In genomic region chr1:30715216-30715615, GRCh38 we compare ENCODE assay signal across 10 cellular contexts. TPM values are rescaled to one million over a fixed set of nuclear protein-coding genes. Genes with fewer than 3 reads are reported as not detected.
DNase-seq lines count a peak whose midpoint lies in the region; ATAC-seq, FAIRE-seq and TF ChIP-seq lines count a peak whose summit lies in the region.
"Had no signal": no experiment of that assay in that cellular context is flagged by ENCODE, and none has a peak within 500 bp of the region (broad histone marks: within the 10 kb centered on the region; RNA-seq: fewer than 3 reads in every experiment).

No MANE protein-coding gene starts in this region.

- 69% methylated on average over 2 of the region's 2 CpGs for WGBS in HepG2 (ENCODE audit: low lambda C conversion rate)

- peak; percentile 54 for TF ChIP-seq CTCF in C4-2B (conservative IDR thresholded peaks at IDR 0.05)
- TF ChIP-seq CTCF in GM12865 (IDR thresholded peaks at IDR 0.05; ENCODE audit: insufficient read depth, low read depth, low read length, missing control alignments) = peak; percentile 52
- TF ChIP-seq CTCF in HepG2 (CRISPR knock-in tag; IDR thresholded peaks at IDR 0.05) = peak; percentile 43; the same call in 1 of the 2 replicates

- FAIRE-seq in HepG2 (lab: Jason Lieb, UNC) = no peak
- FAIRE-seq: colon had no signal

- in situ Hi-C loops in HepG2 (cut with HindIII; ENCODE audit: extremely low pct_ligation_motif_present, low pct_unique_long_range_greater_than_20kb) = loop anchor here (5.0 to 10.0 kb wide), 3 partner anchors 62 to 1470 kb away; no protein-coding TSS in a partner anchor

- no peak for TF ChIP-seq POLR2A in HepG2 (IDR thresholded peaks at IDR 0.05; ENCODE audit: insufficient read depth in 1 of 2, low read depth in 2 of 2, low read length in 2 of 2)

- H3K27ac ChIP-seq in C4-2B (no peak overlapping the region), SJCRH30 (no peak overlapping the region), HepG2 (ENCODE audit: extremely low read length, insufficient read depth, low read length) (no peak overlapping the region)

- TF ChIP-seq RAD21 in HepG2 (CRISPR knock-in tag; IDR thresholded peaks at IDR 0.05) = no peak

- no peak overlapping the region for H3K4me2 ChIP-seq in HepG2 (ENCODE audit: low read depth, low read length)

- POLR2A ChIA-PET in HepG2 (lab: Yijun Ruan, JAX) = no interaction called here

- H3K4me3 ChIP-seq in GM12865 (ENCODE audit: low read depth, low read length) (no peak overlapping the region), SJCRH30 (no peak overlapping the region), HepG2 (replicated peaks in 1 of 3; ENCODE audit: insufficient read depth in 1 of 3, low read depth in 2 of 3, low read length in 3 of 3) (no peak overlapping the region)

- CTCF ChIA-PET in HepG2 (lab: Yijun Ruan, JAX; ENCODE audit: low intra/inter-chr PET ratio, low total read pairs) = no interaction called here

- no peak overlapping the region for H3K9ac ChIP-seq in HepG2 (ENCODE audit: insufficient read depth, low read depth, low read length)

- no peak for TF ChIP-seq EP300 in HepG2 (IDR thresholded peaks at IDR 0.05; ENCODE audit: low read depth in 2 of 2, low read length in 2 of 2)
- TF ChIP-seq EP300 in HepG2 (CRISPR knock-in tag; IDR thresholded peaks at IDR 0.05; ENCODE audit: borderline replicate concordance) = no peak

- H3K4me1 ChIP-seq in SJCRH30 (peaks cover 10% of the 10 kb centered on the region; the same call in 1 of the 2 replicates), HepG2 (ENCODE audit: insufficient read depth, low read length) (peaks cover 11% of the 10 kb centered on the region)

- no peak overlapping the region for H2AFZ ChIP-seq in HepG2 (ENCODE audit: low read length)

- H3K79me2 ChIP-seq in HepG2 (ENCODE audit: insufficient read depth, low read length) = no peaks in the 10 kb centered on the region

- intact Hi-C loops in HepG2 (cut with micrococcal nuclease; ENCODE audit: unreplicated experiment) = no loop called here

- peak; percentile 47 for DNase-seq in GM12865 (ENCODE audit: low read depth)
- DNase-seq in SJCRH30 = peak; percentile 47 to 63
- DNase-seq in HepG2 (ENCODE audit: low spot score) = no peak
- no peak for DNase-seq in NCI-H2029 (lab: John Stamatoyannopoulos, UW)
- DNase-seq in pons (ENCODE audit: low spot score) = no peak

- H3K36me3 ChIP-seq in SJCRH30 = no peaks in the 10 kb centered on the region
- no peaks in the 10 kb centered on the region for H3K36me3 ChIP-seq in HepG2 (replicated peaks in 1 of 2; ENCODE audit: control insufficient read depth in 1 of 2, insufficient read depth in 2 of 2, low read length in 2 of 2)

- ATAC-seq in HepG2 = no peak
- ATAC-seq in HG02885 (IDR thresholded peaks at IDR 0.05; ENCODE audit: poor library complexity, unreplicated experiment) = no peak
- ATAC-seq in HG03095 (IDR thresholded peaks at IDR 0.05; ENCODE audit: unreplicated experiment) = no peak
- ATAC-seq: stimulated activated effector memory CD8-positive, alpha-beta T cell treated with anti-CD3 and anti-CD28 coated beads, Interleukin-12 subunit alpha, Interleukin-12 subunit beta, amount 100 ng/mL, for 72 hours had no signal

- no TSS peak for BruUV-seq in HepG2 (replicated peaks; lab: Mats Ljungman, UMichigan)

- H3K9me3 ChIP-seq in SJCRH30 (replicated peaks) = peaks cover 3% of the 10 kb centered on the region; the same call in 1 of the 2 replicates
- H3K9me3 ChIP-seq in HepG2 (ENCODE audit: low read length) = peaks cover 11% of the 10 kb centered on the region

- H4K20me1 ChIP-seq in HepG2 (ENCODE audit: insufficient read depth, low read length) = no peaks in the 10 kb centered on the region

- no peaks in the 10 kb centered on the region for H3K27me3 ChIP-seq in SJCRH30
- H3K27me3 ChIP-seq in HepG2 (ENCODE audit: control insufficient read depth in 1 of 2, insufficient read depth in 2 of 2, low read length in 2 of 2) = 0 out of 5 replicates have a peak, but pooled peaks cover 0 to 2% of the 10 kb centered on the region in 2 experiments

TF ChIP-seq in HepG2, 621 proteins besides CTCF, POLR2A, EP300 and RAD21:
- TF ChIP-seq ZNF446 (CRISPR knock-in tag; IDR thresholded peaks at IDR 0.05) = no peak
- TF ChIP-seq RNF2 (conservative IDR thresholded peaks at IDR 0.05; ENCODE audit: low read depth) = no peak
- TF ChIP-seq ZMYM2 (CRISPR knock-in tag; IDR thresholded peaks at IDR 0.05) = no peak
- TF ChIP-seq PHF21A (CRISPR knock-in tag; IDR thresholded peaks at IDR 0.05) = no peak
- no peak for TF ChIP-seq FIP1L1 (IDR thresholded peaks at IDR 0.05; ENCODE audit: borderline replicate concordance, insufficient read depth, low read depth, low read length)
- TF ChIP-seq HNF1B (CRISPR knock-in tag; IDR thresholded peaks at IDR 0.05) = no peak
- no peak for TF ChIP-seq SYNCRIP (IDR thresholded peaks at IDR 0.05; ENCODE audit: insufficient read depth, low read depth, low read length)
- no peak for TF ChIP-seq ATF1 (CRISPR knock-in tag; IDR thresholded peaks at IDR 0.05)
- TF ChIP-seq ZNF672 (CRISPR knock-in tag; IDR thresholded peaks at IDR 0.05) = no peak
- no peak for TF ChIP-seq AGO2 (optimal IDR thresholded peaks at IDR 0.05; ENCODE audit: low read depth, low read length)
- TF ChIP-seq NFRKB (IDR thresholded peaks at IDR 0.05) = no peak
- TF ChIP-seq ZNF10 (CRISPR knock-in tag; IDR thresholded peaks at IDR 0.05; ENCODE audit: borderline replicate concordance, low read depth) = no peak

RNA-seq across cellular contexts. Expression of gene MATN1, which starts 8.2 kb away (rescaled TPM):
- total RNA-seq in SJCRH30 (2014; rRNA removed; shearing (Covaris generic)) = 0.47 and 0.89 TPM in 2 replicates
- 0.04 TPM in 1 of 2 replicates, not detected in the other for total RNA-seq in HepG2 (2016; rRNA removed; fragmentation: Illumina TruSeq; extraction: Trizol)
- not detected in 2 replicates for total RNA-seq in HepG2 (2016; cell fraction: cytosol; rRNA removed; fragmentation: Illumina TruSeq; extraction: Trizol; ENCODE audit: low read depth)
- total RNA-seq in HepG2 (2016; cell fraction: insoluble cytoplasmic fraction; rRNA removed; fragmentation: Illumina TruSeq; extraction: Trizol) = not detected in 2 replicates
- not detected in 2 replicates for total RNA-seq in HepG2 (2016; cell fraction: membrane; rRNA removed; fragmentation: Illumina TruSeq; extraction: Trizol)
- total RNA-seq in HepG2 (2016; cell fraction: nucleus; rRNA removed; fragmentation: Illumina TruSeq; extraction: Trizol) = not detected in 2 replicates
- 0.03 and 0.05 TPM in 2 replicates for polyA plus RNA-seq in HepG2 (2011; rRNA removed)
- 0.11 TPM in 1 of 2 replicates, not detected in the other for polyA plus RNA-seq in HepG2 (2011; cell fraction: cytosol; rRNA removed)
- polyA plus RNA-seq in HepG2 (2011; cell fraction: nucleus; rRNA removed) = 0.66 and 0.77 TPM in 2 replicates
- 0.05 TPM in 1 of 2 replicates, not detected in the other for polyA plus RNA-seq in HepG2 (2012)
- polyA plus RNA-seq in HepG2 (2016; cell fraction: cytosol; fragmentation: Illumina TruSeq; extraction: Trizol; ENCODE audit: low read depth) = not detected in 2 replicates
- not detected in 2 replicates for polyA plus RNA-seq in HepG2 (2016; cell fraction: insoluble cytoplasmic fraction; fragmentation: Illumina TruSeq; extraction: Trizol; ENCODE audit: low read depth)
- polyA plus RNA-seq in HepG2 (2016; cell fraction: membrane; fragmentation: Illumina TruSeq; extraction: Trizol; ENCODE audit: low read depth) = not detected in 2 replicates
- 0.26 TPM in 1 of 2 replicates, not detected in the other for polyA plus RNA-seq in HepG2 (2016; cell fraction: nucleus; fragmentation: Illumina TruSeq; extraction: Trizol; ENCODE audit: insufficient read depth, low read depth)
- polyA minus RNA-seq in HepG2 (2011; rRNA and poly(A)+ RNA removed; ENCODE audit: low replicate concordance) = 0.12 TPM in 1 of 2 replicates, not detected in the other
- not detected in 2 replicates for polyA minus RNA-seq in HepG2 (2011; cell fraction: cytosol; rRNA and poly(A)+ RNA removed)
- polyA minus RNA-seq in HepG2 (2011; cell fraction: nucleus; rRNA and poly(A)+ RNA removed) = 0.12 and 0.26 TPM in 2 replicates

RNA-seq across cellular contexts. Expression of gene LAPTM5, which starts 42.4 kb away (rescaled TPM):
- 31.5 and 34.9 TPM in 2 replicates for total RNA-seq in SJCRH30 (2014; rRNA removed; shearing (Covaris generic))
- total RNA-seq in HepG2 (2016; rRNA removed; fragmentation: Illumina TruSeq; extraction: Trizol) = 0.34 and 0.86 TPM in 2 replicates
- total RNA-seq in HepG2 (2016; cell fraction: cytosol; rRNA removed; fragmentation: Illumina TruSeq; extraction: Trizol; ENCODE audit: low read depth) = 0.18 and 0.30 TPM in 2 replicates
- total RNA-seq in HepG2 (2016; cell fraction: insoluble cytoplasmic fraction; rRNA removed; fragmentation: Illumina TruSeq; extraction: Trizol) = 0.18 and 0.45 TPM in 2 replicates
- 0.48 and 0.56 TPM in 2 replicates for total RNA-seq in HepG2 (2016; cell fraction: membrane; rRNA removed; fragmentation: Illumina TruSeq; extraction: Trizol)
- 0.34 and 0.53 TPM in 2 replicates for total RNA-seq in HepG2 (2016; cell fraction: nucleus; rRNA removed; fragmentation: Illumina TruSeq; extraction: Trizol)
- 0.41 and 0.76 TPM in 2 replicates for polyA plus RNA-seq in HepG2 (2011; rRNA removed)
- 0.64 and 0.79 TPM in 2 replicates for polyA plus RNA-seq in HepG2 (2011; cell fraction: cytosol; rRNA removed)
- polyA plus RNA-seq in HepG2 (2011; cell fraction: nucleus; rRNA removed) = 0.59 and 0.61 TPM in 2 replicates
- polyA plus RNA-seq in HepG2 (2012) = 0.19 and 0.38 TPM in 2 replicates
- polyA plus RNA-seq in HepG2 (2016; cell fraction: cytosol; fragmentation: Illumina TruSeq; extraction: Trizol; ENCODE audit: low read depth) = 0.33 and 0.38 TPM in 2 replicates
- polyA plus RNA-seq in HepG2 (2016; cell fraction: insoluble cytoplasmic fraction; fragmentation: Illumina TruSeq; extraction: Trizol; ENCODE audit: low read depth) = 0.57 and 0.76 TPM in 2 replicates
- 0.54 and 0.79 TPM in 2 replicates for polyA plus RNA-seq in HepG2 (2016; cell fraction: membrane; fragmentation: Illumina TruSeq; extraction: Trizol; ENCODE audit: low read depth)
- 1.1 TPM in 2 replicates for polyA plus RNA-seq in HepG2 (2016; cell fraction: nucleus; fragmentation: Illumina TruSeq; extraction: Trizol; ENCODE audit: insufficient read depth, low read depth)
- polyA minus RNA-seq in HepG2 (2011; rRNA and poly(A)+ RNA removed; ENCODE audit: low replicate concordance) = 2.1 and 4.6 TPM in 2 replicates
- polyA minus RNA-seq in HepG2 (2011; cell fraction: cytosol; rRNA and poly(A)+ RNA removed) = 0.59 TPM in 1 of 2 replicates, not detected in the other
- polyA minus RNA-seq in HepG2 (2011; cell fraction: nucleus; rRNA and poly(A)+ RNA removed) = not detected in 2 replicates

Comparison
In these comparisons a context has a peak if more than half of its experiments do, and no peak if none do; other contexts are left out.
1. DNase-seq: peak in GM12865 (single experiment) and SJCRH30 (2 of 2); none in HepG2 (single experiment), NCI-H2029 (single experiment) and pons (single experiment).
2. RNA of gene LAPTM5, which starts 42.4 kb away (total RNA-seq): 31.5 to 34.9 TPM in SJCRH30; 0.18 to 0.86 TPM in HepG2; every median in the first group is over 10 times any median in the second.
3. Peak in every context shown above with its lines, with median percentiles within 50 percentile points of each other: CTCF ChIP-seq.